In genomic region chr1:23148084-23148483, GRCh38 we compare ENCODE assay signal across 19 cellular contexts. TPM values are rescaled to one million over a fixed set of nuclear protein-coding genes. Genes with fewer than 3 reads are reported as not detected.
DNase-seq lines count a peak whose midpoint lies in the region; ATAC-seq and TF ChIP-seq lines count a peak whose summit lies in the region.
"Had no signal": no experiment of that assay in that cellular context is flagged by ENCODE, and none has a peak within 500 bp of the region (broad histone marks: within the 10 kb centered on the region; RNA-seq: fewer than 3 reads in every experiment).

No MANE protein-coding gene starts in this region.

- no peak for DNase-seq in activated CD8-positive, alpha-beta memory T cell treated with anti-CD3 and anti-CD28 coated beads, Interleukin-2, amount 10 ng/mL, durations not matched to agents 7 days and 5 days
- DNase-seq in activated CD8-positive, alpha-beta memory T cell treated with anti-CD3 and anti-CD28 coated beads for 24 hours: no peak
- peak; percentile 6 for DNase-seq in RPMI7951 (ENCODE audit: low read depth)
- DNase-seq in activated naive CD8-positive, alpha-beta T cell treated with anti-CD3 and anti-CD28 coated beads, Interleukin-2, amount 10 ng/mL, durations not matched to agents 7 days and 5 days: no peak
- DNase-seq in osteocyte (ENCODE audit: extremely low spot score, unreplicated experiment): no peak
- DNase-seq in SW480 (ENCODE audit: low spot score): no peak
- no peak for DNase-seq in left ventricle myocardium inferior
- no peak for DNase-seq in BE2C
- DNase-seq: ACHN, amniotic stem cell, COR-L47, EL, endodermal cell, Kasumi-1, midbrain, NCI-H82 had no signal

- no peak for TF ChIP-seq CTCF in osteocyte (IDR thresholded peaks at IDR 0.05)
- TF ChIP-seq CTCF in left ventricle myocardium inferior (IDR thresholded peaks at IDR 0.05; ENCODE audit: borderline replicate concordance): no peak
- no peak for TF ChIP-seq CTCF in BE2C (IDR thresholded peaks at IDR 0.05; ENCODE audit: low read depth, low read length)

- no peaks in the 10 kb centered on the region for H3K9me3 Mint-ChIP-seq in activated CD8-positive, alpha-beta memory T cell treated with anti-CD3 and anti-CD28 coated beads, Interleukin-2, amount 10 ng/mL, durations not matched to agents 7 days and 5 days (ENCODE audit: low read depth)
- no peaks in the 10 kb centered on the region for H3K9me3 Mint-ChIP-seq in activated naive CD8-positive, alpha-beta T cell treated with anti-CD3 and anti-CD28 coated beads, Interleukin-2, amount 10 ng/mL, durations not matched to agents 7 days and 5 days
- H3K9me3 Mint-ChIP-seq in osteocyte (ENCODE audit: unreplicated experiment): no peaks in the 10 kb centered on the region
- H3K9me3 Mint-ChIP-seq: central memory CD8-positive, alpha-beta T cell; endodermal cell had no signal

- H3K27me3 ChIP-seq in left ventricle myocardium inferior (ENCODE audit: low read depth) (no peaks in the 10 kb centered on the region), BE2C (no peaks in the 10 kb centered on the region)
- H3K27me3 ChIP-seq: hepatocyte, neutrophil had no signal

- H3K9me3 ChIP-seq in left ventricle myocardium inferior (replicated peaks): no peaks in the 10 kb centered on the region
- no peaks in the 10 kb centered on the region for H3K9me3 ChIP-seq in BE2C
- H3K9me3 ChIP-seq: neutrophil had no signal

- no peak overlapping the region for H3K4me3 Mint-ChIP-seq in activated CD8-positive, alpha-beta memory T cell treated with anti-CD3 and anti-CD28 coated beads, Interleukin-2, amount 10 ng/mL, durations not matched to agents 7 days and 5 days
- peak overlapping the region; percentile 19 for H3K4me3 Mint-ChIP-seq in activated naive CD8-positive, alpha-beta T cell treated with anti-CD3 and anti-CD28 coated beads, Interleukin-2, amount 10 ng/mL, durations not matched to agents 7 days and 5 days
- no peak overlapping the region for H3K4me3 Mint-ChIP-seq in osteocyte (ENCODE audit: unreplicated experiment)
- H3K4me3 Mint-ChIP-seq: central memory CD8-positive, alpha-beta T cell; endodermal cell had no signal

- H3K27ac ChIP-seq in left ventricle myocardium inferior (replicated peaks): no peak overlapping the region
- H3K27ac ChIP-seq: hepatocyte, neutrophil had no signal

- H3K4me3 ChIP-seq in left ventricle myocardium inferior (no peak overlapping the region), BE2C (ENCODE audit: low read depth, low read length) (no peak overlapping the region)
- H3K4me3 ChIP-seq: hepatocyte had no signal

- intact Hi-C loops in left ventricle myocardium inferior (cut with micrococcal nuclease): no loop called here

- peak; percentile 66 for ATAC-seq in activated CD8-positive, alpha-beta memory T cell treated with anti-CD3 and anti-CD28 coated beads, Interleukin-2, amount 10 ng/mL, durations not matched to agents 7 days and 5 days
- ATAC-seq in activated naive CD8-positive, alpha-beta T cell treated with anti-CD3 and anti-CD28 coated beads, Interleukin-2, amount 10 ng/mL, durations not matched to agents 7 days and 5 days (ENCODE audit: low read depth): peak; percentile 47

- peaks cover 56% of the 10 kb centered on the region for H3K4me1 ChIP-seq in left ventricle myocardium inferior
- H3K4me1 ChIP-seq in BE2C: no peaks in the 10 kb centered on the region

- peaks cover 16% of the 10 kb centered on the region for H3K4me1 Mint-ChIP-seq in activated CD8-positive, alpha-beta memory T cell treated with anti-CD3 and anti-CD28 coated beads, Interleukin-2, amount 10 ng/mL, durations not matched to agents 7 days and 5 days
- peaks cover 14% of the 10 kb centered on the region for H3K4me1 Mint-ChIP-seq in activated naive CD8-positive, alpha-beta T cell treated with anti-CD3 and anti-CD28 coated beads, Interleukin-2, amount 10 ng/mL, durations not matched to agents 7 days and 5 days
- peaks cover 37% of the 10 kb centered on the region for H3K4me1 Mint-ChIP-seq in osteocyte (ENCODE audit: unreplicated experiment)
- H3K4me1 Mint-ChIP-seq: endodermal cell had no signal

- H3K36me3 ChIP-seq in left ventricle myocardium inferior (no peaks in the 10 kb centered on the region), BE2C (no peaks in the 10 kb centered on the region)
- H3K36me3 ChIP-seq: neutrophil had no signal

- POLR2A ChIA-PET in activated naive CD8-positive, alpha-beta T cell treated with anti-CD3 and anti-CD28 coated beads, Interleukin-2, amount 10 ng/mL, durations not matched to agents 7 days and 5 days (lab: Charles Lee): interaction anchor here (0.8 kb wide), 1 partner anchor 20 kb away, joined by 3 read pairs; the partner anchor contains the start of gene LUZP1

- H3K27me3 Mint-ChIP-seq in activated CD8-positive, alpha-beta memory T cell treated with anti-CD3 and anti-CD28 coated beads, Interleukin-2, amount 10 ng/mL, durations not matched to agents 7 days and 5 days: no peaks in the 10 kb centered on the region
- H3K27me3 Mint-ChIP-seq in activated naive CD8-positive, alpha-beta T cell treated with anti-CD3 and anti-CD28 coated beads, Interleukin-2, amount 10 ng/mL, durations not matched to agents 7 days and 5 days: no peaks in the 10 kb centered on the region
- no peaks in the 10 kb centered on the region for H3K27me3 Mint-ChIP-seq in osteocyte (ENCODE audit: unreplicated experiment)
- H3K27me3 Mint-ChIP-seq: central memory CD8-positive, alpha-beta T cell had no signal

- CTCF ChIA-PET in activated CD8-positive, alpha-beta memory T cell treated with anti-CD3 and anti-CD28 coated beads, Interleukin-2, amount 10 ng/mL, durations not matched to agents 7 days and 5 days (lab: Charles Lee): interaction anchor here (0.6 to 1.5 kb wide), 6 partner anchors 12 to 141 kb away, joined by 3 to 9 read pairs (median 4); no protein-coding TSS in a partner anchor

- H3K27ac Mint-ChIP-seq in activated CD8-positive, alpha-beta memory T cell treated with anti-CD3 and anti-CD28 coated beads, Interleukin-2, amount 10 ng/mL, durations not matched to agents 7 days and 5 days: no peak overlapping the region
- no peak overlapping the region for H3K27ac Mint-ChIP-seq in activated naive CD8-positive, alpha-beta T cell treated with anti-CD3 and anti-CD28 coated beads, Interleukin-2, amount 10 ng/mL, durations not matched to agents 7 days and 5 days
- H3K27ac Mint-ChIP-seq in osteocyte (ENCODE audit: unreplicated experiment): peak overlapping the region; percentile 2
- H3K27ac Mint-ChIP-seq: endodermal cell had no signal

- H3K36me3 Mint-ChIP-seq in activated CD8-positive, alpha-beta memory T cell treated with anti-CD3 and anti-CD28 coated beads, Interleukin-2, amount 10 ng/mL, durations not matched to agents 7 days and 5 days: no peaks in the 10 kb centered on the region
- no peaks in the 10 kb centered on the region for H3K36me3 Mint-ChIP-seq in activated naive CD8-positive, alpha-beta T cell treated with anti-CD3 and anti-CD28 coated beads, Interleukin-2, amount 10 ng/mL, durations not matched to agents 7 days and 5 days
- H3K36me3 Mint-ChIP-seq in osteocyte (ENCODE audit: unreplicated experiment): no peaks in the 10 kb centered on the region

RNA-seq across cellular contexts. Expression of gene LUZP1, which starts 20.6 kb away (rescaled TPM):
- 10 to 100 TPM; 19.5 to 20.4 TPM for total RNA-seq in activated CD8-positive, alpha-beta memory T cell treated with anti-CD3 and anti-CD28 coated beads, Interleukin-2, amount 10 ng/mL, durations not matched to agents 7 days and 5 days
- 17.8 and 18.4 TPM in 2 replicates for total RNA-seq in RPMI7951 (2014; rRNA removed; shearing (Covaris generic))
- total RNA-seq in activated naive CD8-positive, alpha-beta T cell treated with anti-CD3 and anti-CD28 coated beads, Interleukin-2, amount 10 ng/mL, durations not matched to agents 7 days and 5 days: 10 to 100 TPM; 18.4 to 19.1 TPM
- total RNA-seq in osteocyte (47.4 and 47.6 TPM in 2 replicates), left ventricle myocardium inferior (29.9 TPM)
- 6.3 TPM for polyA plus RNA-seq in BE2C (2012; ENCODE audit: insufficient read depth, insufficient read length, low read depth)
